ENCODE assay signal across 1 cellular context in the genomic region with DNA sequence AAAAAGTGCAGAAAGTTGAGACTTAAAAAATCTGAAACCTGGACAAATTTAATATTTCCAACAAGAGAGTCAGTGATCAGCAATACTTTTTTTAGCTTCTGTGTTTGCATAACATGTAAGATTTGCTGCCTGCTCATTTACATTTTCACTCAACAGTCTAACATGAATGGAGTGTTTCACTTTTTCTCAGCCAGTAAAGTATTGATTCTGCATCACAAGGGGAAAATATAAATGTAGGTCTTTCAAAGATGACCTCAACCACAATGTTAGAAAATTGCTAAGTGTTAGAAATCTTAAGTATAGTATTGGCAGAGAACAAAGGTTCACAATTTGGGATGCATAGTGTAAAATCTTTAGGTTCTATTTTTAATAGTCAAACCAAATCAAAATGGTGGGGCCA.
TF ChIP-seq lines count a peak whose summit lies in the region.

No MANE protein-coding gene starts in this region.

TF ChIP-seq in GM12878, 131 proteins besides CTCF, POLR2A, EP300 and RAD21 (continued from another document):
- no peak for TF ChIP-seq MYC (IDR thresholded peaks at IDR 0.05; ENCODE audit: insufficient read depth, insufficient read length, insufficient replicate concordance, low read length, severe bottlenecking)
- TF ChIP-seq RELA (IDR thresholded peaks at IDR 0.05; ENCODE audit: borderline replicate concordance, partially characterized antibody), result no peak
- no peak for TF ChIP-seq TCF3 (IDR thresholded peaks at IDR 0.05; ENCODE audit: borderline replicate concordance, insufficient read depth, low read depth, low read length)
- TF ChIP-seq CREB1 (IDR thresholded peaks at IDR 0.05; ENCODE audit: low read depth), result no peak
- TF ChIP-seq, protein P1, sequence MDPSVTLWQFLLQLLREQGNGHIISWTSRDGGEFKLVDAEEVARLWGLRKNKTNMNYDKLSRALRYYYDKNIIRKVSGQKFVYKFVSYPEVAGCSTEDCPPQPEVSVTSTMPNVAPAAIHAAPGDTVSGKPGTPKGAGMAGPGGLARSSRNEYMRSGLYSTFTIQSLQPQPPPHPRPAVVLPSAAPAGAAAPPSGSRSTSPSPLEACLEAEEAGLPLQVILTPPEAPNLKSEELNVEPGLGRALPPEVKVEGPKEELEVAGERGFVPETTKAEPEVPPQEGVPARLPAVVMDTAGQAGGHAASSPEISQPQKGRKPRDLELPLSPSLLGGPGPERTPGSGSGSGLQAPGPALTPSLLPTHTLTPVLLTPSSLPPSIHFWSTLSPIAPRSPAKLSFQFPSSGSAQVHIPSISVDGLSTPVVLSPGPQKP (IDR thresholded peaks at IDR 0.05; ENCODE audit: low read depth, low read length), result no peak
- no peak for TF ChIP-seq HDAC6 (IDR thresholded peaks at IDR 0.05; ENCODE audit: unreplicated experiment)
- TF ChIP-seq JUNB (IDR thresholded peaks at IDR 0.05), result no peak
- TF ChIP-seq, protein P2, sequence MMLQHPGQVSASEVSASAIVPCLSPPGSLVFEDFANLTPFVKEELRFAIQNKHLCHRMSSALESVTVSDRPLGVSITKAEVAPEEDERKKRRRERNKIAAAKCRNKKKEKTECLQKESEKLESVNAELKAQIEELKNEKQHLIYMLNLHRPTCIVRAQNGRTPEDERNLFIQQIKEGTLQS (IDR thresholded peaks at IDR 0.05; ENCODE audit: borderline replicate concordance, extremely low read depth, low read depth, low read length), result no peak
- TF ChIP-seq MTA3 (IDR thresholded peaks at IDR 0.05; ENCODE audit: borderline replicate concordance, low read length), result no peak
